Comparison of ENCODE assay signal across 10 cellular contexts in genomic region chr16:89248196-89249005, GRCh38. TPM values are rescaled to one million over a fixed set of nuclear protein-coding genes. Genes with fewer than 3 reads are reported as not detected.
A peak's percentile ranks its signal among the peaks of the same experiment; 100 is the strongest.
DNase-seq lines count a peak whose midpoint lies in the region; ATAC-seq, FAIRE-seq and TF ChIP-seq lines count a peak whose summit lies in the region.
"Had no signal": no experiment of that assay in that cellular context is flagged by ENCODE, and none has a peak within 500 bp of the region (broad histone marks: within the 10 kb centered on the region; RNA-seq: fewer than 3 reads in every experiment).

No MANE protein-coding gene starts in this region.

- DNase-seq in effector memory CD8-positive, alpha-beta T cell: no peak
- no peak for DNase-seq in GM12892 (ENCODE audit: insufficient read length)
- no peak for DNase-seq in NCI-H2196 (lab: John Stamatoyannopoulos, UW; ENCODE audit: unreplicated experiment)
- DNase-seq in MV-4-11 (lab: John Stamatoyannopoulos, UW): no peak
- DNase-seq: activated CD4-positive, CD25-positive, alpha-beta regulatory T cell treated with anti-CD3 and anti-CD28 coated beads, Interleukin-2, amount 50 U/mL, for 72 hours; NCI-H446 had no signal

- H3K9me3 ChIP-seq in HUES6 (ENCODE audit: control insufficient read depth, insufficient read depth, low read depth, low read length) (peaks cover 7% of the 10 kb centered on the region; the same call in 1 of the 2 replicates), neural cell (ENCODE audit: low read length) (no peaks in the 10 kb centered on the region)

- no peaks in the 10 kb centered on the region for H4K20me1 ChIP-seq in neural cell (ENCODE audit: insufficient read depth)

- no peaks in the 10 kb centered on the region for H3K79me2 ChIP-seq in ACC112 (ENCODE audit: control insufficient read depth, insufficient read depth, low read length, unreplicated experiment)
- no peaks in the 10 kb centered on the region for H3K79me2 ChIP-seq in neural cell (replicated peaks; ENCODE audit: insufficient read depth, low read length)

- H3K27me3 ChIP-seq in ACC112 (ENCODE audit: insufficient read depth, low read length) (no peaks in the 10 kb centered on the region), HUES6 (ENCODE audit: control insufficient read depth, insufficient read depth, low read length) (peaks cover 22% of the 10 kb centered on the region), neural cell (ENCODE audit: insufficient read depth, low read depth, low read length) (no peaks in the 10 kb centered on the region)

- H3K27ac Mint-ChIP-seq in effector memory CD8-positive, alpha-beta T cell: no peak overlapping the region

- H3K36me3 Mint-ChIP-seq in effector memory CD8-positive, alpha-beta T cell (ENCODE audit: insufficient read depth): peaks cover 5% of the 10 kb centered on the region

- no peaks in the 10 kb centered on the region for H3F3A ChIP-seq in neural cell (ENCODE audit: insufficient read depth, low read length, poor library complexity, severe bottlenecking)

- H3K4me1 Mint-ChIP-seq in effector memory CD8-positive, alpha-beta T cell (ENCODE audit: low read depth in 2 of 2): no peaks in the 10 kb centered on the region

- H3K9me3 Mint-ChIP-seq in effector memory CD8-positive, alpha-beta T cell: peaks cover 2 to 8% of the 10 kb centered on the region in 2 donors

- H3K4me1 ChIP-seq in ACC112 (ENCODE audit: control insufficient read depth, insufficient read depth, low read length, unreplicated experiment) (no peaks in the 10 kb centered on the region), HUES6 (ENCODE audit: control insufficient read depth, insufficient read depth, low read length) (no peaks in the 10 kb centered on the region)

- H3K27me3 Mint-ChIP-seq in effector memory CD8-positive, alpha-beta T cell: no peaks in the 10 kb centered on the region

- TF ChIP-seq POLR2A in GM12892 (IDR thresholded peaks at IDR 0.05; ENCODE audit: low read depth, low read length): no peak

- TF ChIP-seq EP300 in neural cell (conservative IDR thresholded peaks at IDR 0.05; ENCODE audit: poor library complexity, severe bottlenecking): no peak

- no peak overlapping the region for H3K4me2 ChIP-seq in neural cell (ENCODE audit: low read length)

- H3K4me3 Mint-ChIP-seq in effector memory CD8-positive, alpha-beta T cell: peak overlapping the region; percentile 58 to 69

- H2AFZ ChIP-seq in ACC112 (ENCODE audit: low read length, unreplicated experiment) (no peak overlapping the region), neural cell (ENCODE audit: low read depth, low read length) (no peak overlapping the region)

- no peak overlapping the region for H3K9ac ChIP-seq in HUES6 (ENCODE audit: low read length)
- H3K9ac ChIP-seq in neural cell (ENCODE audit: low read length): no peak overlapping the region

- no peak for FAIRE-seq in GM12892 (lab: Jason Lieb, UNC)

- H3K4me3 ChIP-seq in ACC112 (ENCODE audit: low read depth, low read length) (peak overlapping the region; percentile 60), HUES6 (ENCODE audit: low read depth, low read length) (peak overlapping the region; percentile 68), neural cell (ENCODE audit: low read length) (peak overlapping the region; percentile 63)

- no peak for TF ChIP-seq RAD21 in neural cell (conservative IDR thresholded peaks at IDR 0.05)

- ATAC-seq in effector memory CD8-positive, alpha-beta T cell (replicated peaks): no peak
- no peak for ATAC-seq in HG02571 (IDR thresholded peaks at IDR 0.05; ENCODE audit: unreplicated experiment)

- TF ChIP-seq CTCF in neural cell (IDR thresholded peaks at IDR 0.05; ENCODE audit: poor library complexity, severe bottlenecking): no peak

- no peak overlapping the region for H3K27ac ChIP-seq in ACC112 (ENCODE audit: low read depth, low read length)
- no peak overlapping the region for H3K27ac ChIP-seq in HUES6 (ENCODE audit: low read depth, low read length)
- H3K27ac ChIP-seq in neural cell (ENCODE audit: low read length): no peak overlapping the region

- H3K9me2 ChIP-seq in neural cell (ENCODE audit: insufficient read depth, low read length): no peaks in the 10 kb centered on the region

- H3K36me3 ChIP-seq in ACC112 (ENCODE audit: insufficient read depth, low read length) (no peaks in the 10 kb centered on the region), HUES6 (ENCODE audit: control insufficient read depth, insufficient read depth, low read length) (no peaks in the 10 kb centered on the region), neural cell (ENCODE audit: insufficient read depth, low read length) (no peaks in the 10 kb centered on the region)

TF ChIP-seq in neural cell, 6 proteins besides CTCF, POLR2A, EP300 and RAD21:
- TF ChIP-seq EZH2 (IDR thresholded peaks at IDR 0.05; ENCODE audit: borderline replicate concordance, insufficient read depth, low read length, poor library complexity, severe bottlenecking) (no peak), SMC3 (conservative IDR thresholded peaks at IDR 0.05; ENCODE audit: poor library complexity) (no peak), POLR2AphosphoS5 (IDR thresholded peaks at IDR 0.05) (no peak), REST (IDR thresholded peaks at IDR 0.05; ENCODE audit: borderline replicate concordance) (no peak), MXI1 (conservative IDR thresholded peaks at IDR 0.05; ENCODE audit: poor library complexity, severe bottlenecking) (no peak), TAF1 (IDR thresholded peaks at IDR 0.05; ENCODE audit: low read depth) (no peak)

RNA-seq across cellular contexts. Expression of gene ZNF778, which starts 30.9 kb away (rescaled TPM):
- 14.7 and 16.3 TPM in 2 replicates for polyA plus RNA-seq in neural cell
- polyA minus RNA-seq in neural cell: 73.0 and 84.5 TPM in 2 replicates
- 3.6 TPM for polyA plus RNA-seq in GM12892 (2012; ENCODE audit: missing spikeins)

RNA-seq across cellular contexts. Expression of gene SLC22A31, which starts 48.1 kb away (rescaled TPM):
- not detected in 2 replicates for polyA plus RNA-seq in neural cell
- polyA minus RNA-seq in neural cell: not detected in 2 replicates
- not detected for polyA plus RNA-seq in GM12892 (2012; ENCODE audit: missing spikeins)
